In genomic region chr15:55766676-55767075, GRCh38 we compare ENCODE assay signal across 22 cellular contexts. TPM values are rescaled to one million over a fixed set of nuclear protein-coding genes. Genes with fewer than 3 reads are reported as not detected.
"Had no signal": no experiment of that assay in that cellular context is flagged by ENCODE, and none has a peak within 500 bp of the region (broad histone marks: within the 10 kb centered on the region; RNA-seq: fewer than 3 reads in every experiment).

No MANE protein-coding gene starts in this region.

- H3K9me3 Mint-ChIP-seq: dendritic cell treated with granulocyte-macrophage colony-stimulating factor and Interleukin-4, amounts not matched to agents 40 ng/mL and 50 ng/mL, for 4 days; memory B cell; mesothelial cell of epicardium; natural killer cell had no signal

- DNase-seq: esophagus squamous epithelium; foreskin fibroblast; glutamatergic neuron; kidney; left cardiac atrium; left ventricle myocardium inferior; lower lobe of right lung; natural killer cell; posterior cingulate gyrus; small intestine; stimulated activated CD4-positive, alpha-beta T cell treated with anti-CD3 and anti-CD28 coated beads, Interleukin-12 subunit alpha, Interleukin-12 subunit beta, amount 100 ng/mL, for 4 hours; stimulated activated naive CD4-positive, alpha-beta T cell treated with Interleukin-2 at 50 U/mL for 16 hours; tibial artery; upper lobe of left lung; uterus had no signal

- H3K36me3 ChIP-seq: esophagus squamous epithelium, gastroesophageal sphincter, left ventricle myocardium inferior, lower lobe of right lung, neutrophil, right atrium auricular region, tibial artery, upper lobe of left lung, uterus had no signal

- H3K4me1 Mint-ChIP-seq: memory B cell had no signal

- H3K27ac ChIP-seq: esophagus squamous epithelium, gastroesophageal sphincter, left ventricle myocardium inferior, lower lobe of right lung, neutrophil, right atrium auricular region, tibial artery, upper lobe of left lung, uterus had no signal

- H3K9me3 ChIP-seq: esophagus squamous epithelium, gastroesophageal sphincter, left ventricle myocardium inferior, lower lobe of right lung, neutrophil, right atrium auricular region, tibial artery, upper lobe of left lung, uterus had no signal

- FAIRE-seq: colon, kidney, small intestine had no signal

- ATAC-seq: gastroesophageal sphincter, left cardiac atrium, lower lobe of right lung had no signal

- H3K27ac Mint-ChIP-seq: dendritic cell treated with granulocyte-macrophage colony-stimulating factor and Interleukin-4, amounts not matched to agents 40 ng/mL and 50 ng/mL, for 4 days; memory B cell; mesothelial cell of epicardium; natural killer cell had no signal

- H3K27me3 ChIP-seq: esophagus squamous epithelium, gastroesophageal sphincter, right atrium auricular region, upper lobe of left lung, uterus had no signal

- H3K4me1 ChIP-seq: esophagus squamous epithelium, gastroesophageal sphincter, left ventricle myocardium inferior, lower lobe of right lung, right atrium auricular region, tibial artery, upper lobe of left lung, uterus had no signal

- H3K4me3 Mint-ChIP-seq: dendritic cell treated with granulocyte-macrophage colony-stimulating factor and Interleukin-4, amounts not matched to agents 40 ng/mL and 50 ng/mL, for 4 days; memory B cell; mesothelial cell of epicardium; natural killer cell had no signal

- H3K36me3 Mint-ChIP-seq: memory B cell, mesothelial cell of epicardium, natural killer cell had no signal

- H3K4me3 ChIP-seq: esophagus squamous epithelium, gastroesophageal sphincter, left ventricle myocardium inferior, lower lobe of right lung, right atrium auricular region, tibial artery, upper lobe of left lung, uterus had no signal

RNA-seq across cellular contexts. Expression of gene PRTG, which starts 23.7 kb away (rescaled TPM):
- total RNA-seq: natural killer cell had no signal
